In the genomic region with DNA sequence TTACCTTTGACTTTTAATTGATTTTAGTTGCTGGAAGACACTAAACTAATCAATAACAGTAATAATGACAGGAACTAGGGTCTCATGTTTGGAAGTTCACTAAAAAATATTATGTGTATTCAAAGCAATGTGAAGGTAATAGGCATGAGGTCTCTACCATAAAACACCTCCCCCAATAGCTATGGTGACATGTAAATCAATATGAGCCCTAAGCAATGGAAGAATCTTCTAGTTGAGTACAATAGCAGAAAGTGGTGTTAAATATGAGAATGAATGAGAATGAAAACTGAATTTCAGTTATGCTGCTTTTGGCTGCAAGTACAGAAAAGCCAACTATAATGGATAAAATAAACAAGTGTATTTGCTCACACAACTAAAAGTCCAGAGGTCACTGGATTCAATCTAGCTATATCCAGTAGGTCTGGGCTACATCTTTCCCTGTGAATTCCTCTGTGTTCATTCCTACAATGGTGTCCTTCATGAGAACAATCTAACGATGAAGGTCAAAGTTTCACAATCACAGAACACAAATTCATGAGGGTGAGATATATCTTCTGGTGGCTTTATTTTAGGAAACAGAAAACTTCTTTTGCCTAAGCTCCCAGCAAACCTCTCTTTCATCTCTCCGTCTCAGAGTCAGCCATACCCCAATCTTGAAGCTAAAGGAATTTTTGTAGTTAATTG, we compare ENCODE assay signal across 1 cellular context.
TF ChIP-seq lines count a peak whose summit lies in the region.

No MANE protein-coding gene starts in this region.

TF ChIP-seq in HepG2, 621 proteins besides CTCF, POLR2A, EP300 and RAD21 (continued from another document and continues in another):
- TF ChIP-seq, protein P1, sequence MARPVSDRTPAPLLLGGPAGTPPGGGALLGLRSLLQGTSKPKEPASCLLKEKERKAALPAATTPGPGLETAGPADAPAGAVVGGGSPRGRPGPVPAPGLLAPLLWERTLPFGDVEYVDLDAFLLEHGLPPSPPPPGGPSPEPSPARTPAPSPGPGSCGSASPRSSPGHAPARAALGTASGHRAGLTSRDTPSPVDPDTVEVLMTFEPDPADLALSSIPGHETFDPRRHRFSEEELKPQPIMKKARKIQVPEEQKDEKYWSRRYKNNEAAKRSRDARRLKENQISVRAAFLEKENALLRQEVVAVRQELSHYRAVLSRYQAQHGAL (CRISPR knock-in tag; IDR thresholded peaks at IDR 0.05; ENCODE audit: not compliant biosample characterization), result no peak
- TF ChIP-seq GZF1 (CRISPR knock-in tag; IDR thresholded peaks at IDR 0.05) (no peak), ATF7 (IDR thresholded peaks at IDR 0.05) (no peak), ATF7 (CRISPR knock-in tag; IDR thresholded peaks at IDR 0.05) (no peak), ZSCAN21 (CRISPR knock-in tag; IDR thresholded peaks at IDR 0.05; ENCODE audit: borderline replicate concordance) (no peak), AKAP8 (CRISPR knock-in tag; IDR thresholded peaks at IDR 0.05) (no peak), ZNF879 (CRISPR knock-in tag; IDR thresholded peaks at IDR 0.05) (no peak), MAFF (IDR thresholded peaks at IDR 0.05; ENCODE audit: low read depth, low read length) (no peak), POGZ (CRISPR knock-in tag; IDR thresholded peaks at IDR 0.05) (peak; percentile 43), ZNF629 (CRISPR knock-in tag; conservative IDR thresholded peaks at IDR 0.05) (no peak), HOXD1 (CRISPR knock-in tag; IDR thresholded peaks at IDR 0.05) (no peak), AHR (CRISPR knock-in tag; IDR thresholded peaks at IDR 0.05) (no peak), KDM2A (CRISPR knock-in tag; IDR thresholded peaks at IDR 0.05; ENCODE audit: borderline replicate concordance, low read depth) (no peak), EED (CRISPR knock-in tag; IDR thresholded peaks at IDR 0.05) (no peak), FOXK2 (IDR thresholded peaks at IDR 0.05) (peak; percentile 39; the same call in 1 of the 2 replicates), ETV6 (CRISPR knock-in tag; conservative IDR thresholded peaks at IDR 0.05) (no peak), ZNF562 (CRISPR knock-in tag; IDR thresholded peaks at IDR 0.05; ENCODE audit: borderline replicate concordance) (no peak), ZKSCAN1 (IDR thresholded peaks at IDR 0.05; ENCODE audit: low read length) (no peak), ZNF841 (CRISPR knock-in tag; IDR thresholded peaks at IDR 0.05; ENCODE audit: borderline replicate concordance) (no peak), ZNF547 (CRISPR knock-in tag; IDR thresholded peaks at IDR 0.05) (no peak), ZNF761 (CRISPR knock-in tag; conservative IDR thresholded peaks at IDR 0.05) (no peak), ZNF567 (CRISPR knock-in tag; IDR thresholded peaks at IDR 0.05; ENCODE audit: borderline replicate concordance) (no peak), NCOR1 (IDR thresholded peaks at IDR 0.05; ENCODE audit: borderline replicate concordance, low read length) (peak; percentile 68), GPN1 (CRISPR knock-in tag; IDR thresholded peaks at IDR 0.05; ENCODE audit: borderline replicate concordance) (no peak), ZNF569 (CRISPR knock-in tag; IDR thresholded peaks at IDR 0.05; ENCODE audit: borderline replicate concordance) (no peak), SNRNP70 (IDR thresholded peaks at IDR 0.05; ENCODE audit: low read depth, low read length) (no peak), ZNF263 (CRISPR knock-in tag; IDR thresholded peaks at IDR 0.05) (no peak), ZNF83 (CRISPR knock-in tag; IDR thresholded peaks at IDR 0.05; ENCODE audit: borderline replicate concordance) (no peak), SMARCC2 (IDR thresholded peaks at IDR 0.05) (no peak), MBNL3 (CRISPR knock-in tag; conservative IDR thresholded peaks at IDR 0.05) (no peak), ZNF317 (CRISPR knock-in tag; IDR thresholded peaks at IDR 0.05) (no peak), MEIS1 (CRISPR knock-in tag; IDR thresholded peaks at IDR 0.05; ENCODE audit: borderline replicate concordance) (no peak), MED13 (CRISPR knock-in tag; IDR thresholded peaks at IDR 0.05) (peak; percentile 79; the same call in 1 of the 2 replicates)
- TF ChIP-seq, protein P2, sequence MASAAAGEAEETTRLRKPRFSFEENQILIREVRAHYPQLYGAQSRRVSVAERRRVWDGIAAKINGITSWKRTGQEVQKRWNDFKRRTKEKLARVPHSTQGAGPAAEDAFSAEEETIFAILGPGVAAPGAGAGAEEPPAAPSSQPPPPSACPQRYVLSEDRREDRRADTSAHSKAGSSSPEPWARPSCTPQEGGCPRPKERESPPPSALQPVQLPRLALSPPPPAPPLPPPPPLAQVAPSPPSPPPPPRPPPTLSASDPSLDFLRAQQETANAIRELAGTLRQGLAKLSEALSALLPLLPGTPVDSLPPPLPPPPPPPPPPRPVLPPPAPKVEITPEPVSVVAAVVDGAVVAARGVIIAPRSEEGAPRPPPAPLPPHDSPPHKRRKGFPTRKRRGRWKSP (CRISPR knock-in tag; IDR thresholded peaks at IDR 0.05), result no peak
- TF ChIP-seq, protein P3, sequence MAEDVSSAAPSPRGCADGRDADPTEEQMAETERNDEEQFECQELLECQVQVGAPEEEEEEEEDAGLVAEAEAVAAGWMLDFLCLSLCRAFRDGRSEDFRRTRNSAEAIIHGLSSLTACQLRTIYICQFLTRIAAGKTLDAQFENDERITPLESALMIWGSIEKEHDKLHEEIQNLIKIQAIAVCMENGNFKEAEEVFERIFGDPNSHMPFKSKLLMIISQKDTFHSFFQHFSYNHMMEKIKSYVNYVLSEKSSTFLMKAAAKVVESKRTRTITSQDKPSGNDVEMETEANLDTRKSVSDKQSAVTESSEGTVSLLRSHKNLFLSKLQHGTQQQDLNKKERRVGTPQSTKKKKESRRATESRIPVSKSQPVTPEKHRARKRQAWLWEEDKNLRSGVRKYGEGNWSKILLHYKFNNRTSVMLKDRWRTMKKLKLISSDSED (CRISPR knock-in tag; IDR thresholded peaks at IDR 0.05), result no peak
- TF ChIP-seq, protein P4, sequence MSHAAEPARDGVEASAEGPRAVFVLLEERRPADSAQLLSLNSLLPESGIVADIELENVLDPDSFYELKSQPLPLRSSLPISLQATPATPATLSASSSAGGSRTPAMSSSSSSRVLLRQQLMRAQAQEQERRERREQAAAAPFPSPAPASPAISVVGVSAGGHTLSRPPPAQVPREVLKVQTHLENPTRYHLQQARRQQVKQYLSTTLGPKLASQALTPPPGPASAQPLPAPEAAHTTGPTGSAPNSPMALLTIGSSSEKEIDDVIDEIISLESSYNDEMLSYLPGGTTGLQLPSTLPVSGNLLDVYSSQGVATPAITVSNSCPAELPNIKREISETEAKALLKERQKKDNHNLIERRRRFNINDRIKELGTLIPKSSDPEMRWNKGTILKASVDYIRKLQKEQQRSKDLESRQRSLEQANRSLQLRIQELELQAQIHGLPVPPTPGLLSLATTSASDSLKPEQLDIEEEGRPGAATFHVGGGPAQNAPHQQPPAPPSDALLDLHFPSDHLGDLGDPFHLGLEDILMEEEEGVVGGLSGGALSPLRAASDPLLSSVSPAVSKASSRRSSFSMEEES (CRISPR knock-in tag; IDR thresholded peaks at IDR 0.05), result no peak
- TF ChIP-seq, protein P5, sequence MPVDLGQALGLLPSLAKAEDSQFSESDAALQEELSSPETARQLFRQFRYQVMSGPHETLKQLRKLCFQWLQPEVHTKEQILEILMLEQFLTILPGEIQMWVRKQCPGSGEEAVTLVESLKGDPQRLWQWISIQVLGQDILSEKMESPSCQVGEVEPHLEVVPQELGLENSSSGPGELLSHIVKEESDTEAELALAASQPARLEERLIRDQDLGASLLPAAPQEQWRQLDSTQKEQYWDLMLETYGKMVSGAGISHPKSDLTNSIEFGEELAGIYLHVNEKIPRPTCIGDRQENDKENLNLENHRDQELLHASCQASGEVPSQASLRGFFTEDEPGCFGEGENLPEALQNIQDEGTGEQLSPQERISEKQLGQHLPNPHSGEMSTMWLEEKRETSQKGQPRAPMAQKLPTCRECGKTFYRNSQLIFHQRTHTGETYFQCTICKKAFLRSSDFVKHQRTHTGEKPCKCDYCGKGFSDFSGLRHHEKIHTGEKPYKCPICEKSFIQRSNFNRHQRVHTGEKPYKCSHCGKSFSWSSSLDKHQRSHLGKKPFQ (CRISPR knock-in tag; IDR thresholded peaks at IDR 0.05; ENCODE audit: insufficient replicate concordance), result no peak
- TF ChIP-seq, protein P6, sequence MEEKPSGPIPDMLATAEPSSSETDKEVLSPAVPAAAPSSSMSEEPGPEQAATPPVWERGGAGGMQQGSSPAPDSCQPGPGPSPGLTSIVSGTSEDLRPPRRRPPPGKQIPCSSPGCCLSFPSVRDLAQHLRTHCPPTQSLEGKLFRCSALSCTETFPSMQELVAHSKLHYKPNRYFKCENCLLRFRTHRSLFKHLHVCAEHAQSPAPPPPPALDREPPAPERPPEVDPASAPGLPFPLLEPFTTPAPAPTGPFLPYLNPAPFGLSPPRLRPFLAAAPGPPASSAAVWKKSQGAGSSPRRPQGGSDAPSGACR (CRISPR knock-in tag; IDR thresholded peaks at IDR 0.05), result 0 out of 2 replicates have a peak, but pooled peaks have one; percentile 35
- TF ChIP-seq, protein P7, sequence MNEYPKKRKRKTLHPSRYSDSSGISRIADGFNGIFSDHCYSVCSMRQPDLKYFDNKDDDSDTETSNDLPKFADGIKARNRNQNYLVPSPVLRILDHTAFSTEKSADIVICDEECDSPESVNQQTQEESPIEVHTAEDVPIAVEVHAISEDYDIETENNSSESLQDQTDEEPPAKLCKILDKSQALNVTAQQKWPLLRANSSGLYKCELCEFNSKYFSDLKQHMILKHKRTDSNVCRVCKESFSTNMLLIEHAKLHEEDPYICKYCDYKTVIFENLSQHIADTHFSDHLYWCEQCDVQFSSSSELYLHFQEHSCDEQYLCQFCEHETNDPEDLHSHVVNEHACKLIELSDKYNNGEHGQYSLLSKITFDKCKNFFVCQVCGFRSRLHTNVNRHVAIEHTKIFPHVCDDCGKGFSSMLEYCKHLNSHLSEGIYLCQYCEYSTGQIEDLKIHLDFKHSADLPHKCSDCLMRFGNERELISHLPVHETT (CRISPR knock-in tag; conservative IDR thresholded peaks at IDR 0.05), result no peak
- TF ChIP-seq, protein P8, sequence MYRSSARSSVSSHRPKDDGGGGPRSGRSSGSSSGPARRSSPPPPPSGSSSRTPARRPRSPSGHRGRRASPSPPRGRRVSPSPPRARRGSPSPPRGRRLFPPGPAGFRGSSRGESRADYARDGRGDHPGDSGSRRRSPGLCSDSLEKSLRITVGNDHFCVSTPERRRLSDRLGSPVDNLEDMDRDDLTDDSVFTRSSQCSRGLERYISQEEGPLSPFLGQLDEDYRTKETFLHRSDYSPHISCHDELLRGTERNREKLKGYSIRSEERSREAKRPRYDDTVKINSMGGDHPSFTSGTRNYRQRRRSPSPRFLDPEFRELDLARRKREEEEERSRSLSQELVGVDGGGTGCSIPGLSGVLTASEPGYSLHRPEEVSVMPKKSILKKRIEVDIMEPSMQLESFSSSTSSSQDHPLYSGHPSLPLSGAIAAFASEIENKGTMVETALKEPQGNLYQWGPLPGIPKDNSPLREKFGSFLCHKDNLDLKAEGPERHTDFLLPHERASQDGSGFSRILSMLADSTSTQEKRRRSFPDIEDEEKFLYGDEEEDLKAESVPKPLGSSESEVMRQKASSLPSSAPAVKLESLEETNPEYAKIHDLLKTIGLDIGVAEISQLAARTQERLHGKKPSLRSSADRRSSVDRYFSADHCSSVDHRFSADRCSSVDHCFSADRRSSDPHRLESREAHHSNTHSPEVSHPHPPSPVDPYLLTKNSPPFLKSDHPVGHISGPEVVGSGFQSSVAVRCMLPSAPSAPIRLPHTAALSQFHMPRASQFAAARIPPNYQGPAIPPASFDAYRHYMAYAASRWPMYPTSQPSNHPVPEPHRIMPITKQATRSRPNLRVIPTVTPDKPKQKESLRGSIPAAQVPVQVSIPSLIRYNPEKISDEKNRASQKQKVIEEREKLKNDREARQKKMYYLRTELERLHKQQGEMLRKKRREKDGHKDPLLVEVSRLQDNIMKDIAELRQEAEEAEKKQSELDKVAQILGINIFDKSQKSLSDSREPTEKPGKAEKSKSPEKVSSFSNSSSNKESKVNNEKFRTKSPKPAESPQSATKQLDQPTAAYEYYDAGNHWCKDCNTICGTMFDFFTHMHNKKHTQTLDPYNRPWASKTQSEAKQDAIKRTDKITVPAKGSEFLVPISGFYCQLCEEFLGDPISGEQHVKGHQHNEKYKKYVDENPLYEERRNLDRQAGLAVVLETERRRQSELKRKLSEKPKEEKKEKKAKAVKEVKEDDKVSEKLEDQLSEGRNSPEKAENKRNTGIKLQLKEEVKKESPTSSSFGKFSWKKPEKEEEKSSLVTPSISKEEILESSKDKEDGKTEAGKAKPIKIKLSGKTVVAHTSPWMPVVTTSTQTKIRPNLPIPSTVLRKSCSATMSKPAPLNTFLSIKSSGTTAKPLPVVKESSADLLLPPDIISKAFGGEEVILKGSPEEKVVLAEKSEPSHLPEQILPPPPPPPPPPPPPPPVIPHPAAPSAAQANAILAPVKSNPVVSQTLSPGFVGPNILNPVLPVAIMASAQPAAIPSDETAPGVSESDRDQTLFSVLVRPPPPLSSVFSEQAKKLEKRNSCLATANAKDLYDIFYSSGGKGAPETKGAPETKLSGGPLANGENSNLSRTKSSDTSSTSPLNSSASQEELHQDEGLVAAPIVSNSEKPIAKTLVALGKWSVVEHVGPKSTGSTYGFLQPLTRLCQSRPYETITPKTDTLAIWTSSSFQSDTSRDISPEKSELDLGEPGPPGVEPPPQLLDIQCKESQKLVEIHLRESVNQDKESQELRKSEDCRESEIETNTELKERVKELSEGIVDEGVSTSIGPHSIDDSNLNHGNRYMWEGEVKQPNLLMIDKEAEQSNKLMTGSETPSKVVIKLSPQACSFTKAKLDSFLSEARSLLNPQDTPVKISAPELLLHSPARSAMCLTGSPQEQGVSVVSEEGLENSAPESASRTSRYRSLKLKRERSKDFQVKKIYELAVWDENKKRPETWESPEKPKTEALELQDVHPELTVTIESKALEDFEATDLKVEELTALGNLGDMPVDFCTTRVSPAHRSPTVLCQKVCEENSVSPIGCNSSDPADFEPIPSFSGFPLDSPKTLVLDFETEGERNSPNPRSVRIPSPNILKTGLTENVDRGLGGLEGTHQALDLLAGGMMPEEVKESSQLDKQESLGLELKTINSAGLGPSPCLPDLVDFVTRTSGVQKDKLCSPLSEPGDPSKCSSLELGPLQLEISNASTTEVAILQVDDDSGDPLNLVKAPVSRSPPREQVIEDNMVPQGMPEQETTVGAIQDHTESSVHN (CRISPR knock-in tag; IDR thresholded peaks at IDR 0.05), result no peak
- TF ChIP-seq, protein P9, sequence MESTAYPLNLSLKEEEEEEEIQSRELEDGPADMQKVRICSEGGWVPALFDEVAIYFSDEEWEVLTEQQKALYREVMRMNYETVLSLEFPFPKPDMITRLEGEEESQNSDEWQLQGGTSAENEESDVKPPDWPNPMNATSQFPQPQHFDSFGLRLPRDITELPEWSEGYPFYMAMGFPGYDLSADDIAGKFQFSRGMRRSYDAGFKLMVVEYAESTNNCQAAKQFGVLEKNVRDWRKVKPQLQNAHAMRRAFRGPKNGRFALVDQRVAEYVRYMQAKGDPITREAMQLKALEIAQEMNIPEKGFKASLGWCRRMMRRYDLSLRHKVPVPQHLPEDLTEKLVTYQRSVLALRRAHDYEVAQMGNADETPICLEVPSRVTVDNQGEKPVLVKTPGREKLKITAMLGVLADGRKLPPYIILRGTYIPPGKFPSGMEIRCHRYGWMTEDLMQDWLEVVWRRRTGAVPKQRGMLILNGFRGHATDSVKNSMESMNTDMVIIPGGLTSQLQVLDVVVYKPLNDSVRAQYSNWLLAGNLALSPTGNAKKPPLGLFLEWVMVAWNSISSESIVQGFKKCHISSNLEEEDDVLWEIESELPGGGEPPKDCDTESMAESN (CRISPR knock-in tag; conservative IDR thresholded peaks at IDR 0.05), result 0 out of 2 replicates have a peak, but pooled peaks have one; percentile 27
- TF ChIP-seq, protein P10, sequence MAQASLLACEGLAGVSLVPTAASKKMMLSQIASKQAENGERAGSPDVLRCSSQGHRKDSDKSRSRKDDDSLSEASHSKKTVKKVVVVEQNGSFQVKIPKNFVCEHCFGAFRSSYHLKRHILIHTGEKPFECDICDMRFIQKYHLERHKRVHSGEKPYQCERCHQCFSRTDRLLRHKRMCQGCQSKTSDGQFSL (CRISPR knock-in tag; IDR thresholded peaks at IDR 0.05), result no peak
